ENCODE assay signal across 14 cellular contexts in genomic region chr5:56112526-56113121, GRCh38.
DNase-seq lines count a peak whose midpoint lies in the region; ATAC-seq, FAIRE-seq and TF ChIP-seq lines count a peak whose summit lies in the region.
"Had no signal": no experiment of that assay in that cellular context is flagged by ENCODE, and none has a peak within 500 bp of the region (broad histone marks: within the 10 kb centered on the region; RNA-seq: fewer than 3 reads in every experiment).

No MANE protein-coding gene starts in this region.

- no TSS peak for BruUV-seq in K562 (replicated peaks; lab: Mats Ljungman, UMichigan)

- DNase-seq in H54 (ENCODE audit: insufficient read length, low spot score) (peak; percentile 28), NCI-H2171 treated with DMSO at 0.1 percent for 48 hours (lab: John Stamatoyannopoulos, UW) (peak; percentile 66), K562 (ENCODE audit: extremely low read depth in 1 of 4, low spot score in 3 of 4) (no peak), progenitor cell of endocrine pancreas (ENCODE audit: low spot score, unreplicated experiment) (no peak), nephron progenitor cell (no peak)
- no peak for DNase-seq in activated T-cell treated with anti-CD3 and anti-CD28 coated beads, Interleukin-2, amount 50 U/mL, for 4 hours
- DNase-seq: CD4-positive, alpha-beta T cell; cortex of kidney; NCI-H1105; NCI-H526 treated with DMSO at 0.1 percent for 48 hours; nucleus accumbens; spleen had no signal

- TF ChIP-seq CTCF in K562 (IDR thresholded peaks at IDR 0.05 in 2 of 3, conservative IDR thresholded peaks at IDR 0.05 in 1 of 3; ENCODE audit: insufficient read depth in 2 of 3, low read depth in 1 of 3, low read length in 3 of 3) (no peak), progenitor cell of endocrine pancreas (IDR thresholded peaks at IDR 0.05; ENCODE audit: unreplicated experiment) (no peak), nephron progenitor cell (IDR thresholded peaks at IDR 0.05) (no peak)

- H3K4me3 Mint-ChIP-seq in progenitor cell of endocrine pancreas (ENCODE audit: low read depth) (no peak overlapping the region), nephron progenitor cell (no peak overlapping the region)
- H3K4me3 Mint-ChIP-seq in activated T-cell treated with anti-CD3 and anti-CD28 coated beads, Interleukin-2, amount 50 U/mL, for 4 hours, result no peak overlapping the region
- H3K4me3 Mint-ChIP-seq: CD4-positive, alpha-beta T cell had no signal

- H3K4me3 ChIP-seq in K562, result no peak overlapping the region
- H3K4me3 ChIP-seq: spleen had no signal

- peaks cover 3 to 9% of the 10 kb centered on the region in 2 experiments; a peak in 3 of 5 replicates for H3K4me1 ChIP-seq in K562 (replicated peaks in 1 of 2; ENCODE audit: control insufficient read depth in 2 of 2, insufficient read depth in 2 of 2, low read length in 2 of 2)

- TF ChIP-seq POLR2A in H54 (IDR thresholded peaks at IDR 0.05; ENCODE audit: low read depth, low read length) (no peak), K562 (conservative IDR thresholded peaks at IDR 0.05) (no peak)

- TF ChIP-seq RAD21 in K562 (CRISPR knock-in tag; conservative IDR thresholded peaks at IDR 0.05 in 1 of 2, IDR thresholded peaks at IDR 0.05 in 1 of 2), result no peak

- ATAC-seq in K562 (no peak), HG03159 (IDR thresholded peaks at IDR 0.05; ENCODE audit: unreplicated experiment) (no peak)
- no peak for ATAC-seq in activated T-cell treated with anti-CD3 and anti-CD28 coated beads, Interleukin-2, amount 50 U/mL, for 4 hours

- H3K9ac ChIP-seq in K562 (ENCODE audit: insufficient read depth in 1 of 2, low read depth in 2 of 2, low read length in 2 of 2), result no peak overlapping the region

- H3K4me1 Mint-ChIP-seq in progenitor cell of endocrine pancreas (ENCODE audit: low read depth), result peaks cover 3% of the 10 kb centered on the region
- peaks cover 8% of the 10 kb centered on the region for H3K4me1 Mint-ChIP-seq in activated T-cell treated with anti-CD3 and anti-CD28 coated beads, Interleukin-2, amount 50 U/mL, for 4 hours (ENCODE audit: low read depth)
- H3K4me1 Mint-ChIP-seq in nephron progenitor cell, result peaks cover 3% of the 10 kb centered on the region

- TF ChIP-seq EP300 in K562 (IDR thresholded peaks at IDR 0.05; ENCODE audit: low read length), result no peak

- POLR2A ChIA-PET in K562 (lab: Yijun Ruan, JAX), result interaction anchor here (0.6 kb wide), 1 partner anchor 12 kb away, joined by 3 read pairs; no protein-coding TSS in a partner anchor

- H3K27ac Mint-ChIP-seq in progenitor cell of endocrine pancreas (peak overlapping the region; percentile 2), nephron progenitor cell (no peak overlapping the region)
- H3K27ac Mint-ChIP-seq: CD4-positive, alpha-beta T cell had no signal

- no peaks in the 10 kb centered on the region for H4K20me1 ChIP-seq in K562 (replicated peaks; ENCODE audit: control insufficient read depth, insufficient read depth, low read length)

- no peak overlapping the region for H3K27ac ChIP-seq in K562 (ENCODE audit: extremely low read depth, low read depth, low read length)
- H3K27ac ChIP-seq: spleen had no signal

- H3K9me1 ChIP-seq in K562 (ENCODE audit: control insufficient read depth, insufficient read depth, low read length), result no peaks in the 10 kb centered on the region

- intact Hi-C loops in K562 (cut with micrococcal nuclease), result no loop called here

- H3K27me3 ChIP-seq in K562 (ENCODE audit: control insufficient read depth in 2 of 2, insufficient read depth in 2 of 2, low read length in 2 of 2), result no peaks in the 10 kb centered on the region
- H3K27me3 ChIP-seq: spleen had no signal

- H3K27me3 Mint-ChIP-seq in progenitor cell of endocrine pancreas, result no peaks in the 10 kb centered on the region
- H3K27me3 Mint-ChIP-seq in activated T-cell treated with anti-CD3 and anti-CD28 coated beads, Interleukin-2, amount 50 U/mL, for 4 hours (ENCODE audit: low read depth), result no peaks in the 10 kb centered on the region
- peaks cover 3% of the 10 kb centered on the region for H3K27me3 Mint-ChIP-seq in nephron progenitor cell (ENCODE audit: low read depth, poor library complexity)
- H3K27me3 Mint-ChIP-seq: CD4-positive, alpha-beta T cell had no signal

- no peaks in the 10 kb centered on the region for H3K9me3 ChIP-seq in K562 (replicated peaks; ENCODE audit: control insufficient read depth, insufficient read depth, low read depth, low read length)
- H3K9me3 ChIP-seq: spleen had no signal

- no peaks in the 10 kb centered on the region for H3K36me3 ChIP-seq in K562 (ENCODE audit: control insufficient read depth, insufficient read depth, low read length)
- H3K36me3 ChIP-seq: spleen had no signal

- H3K36me3 Mint-ChIP-seq in progenitor cell of endocrine pancreas (ENCODE audit: insufficient read depth) (no peaks in the 10 kb centered on the region), nephron progenitor cell (ENCODE audit: low read depth) (no peaks in the 10 kb centered on the region)
- peaks cover 4% of the 10 kb centered on the region for H3K36me3 Mint-ChIP-seq in activated T-cell treated with anti-CD3 and anti-CD28 coated beads, Interleukin-2, amount 50 U/mL, for 4 hours (ENCODE audit: insufficient read depth)

- in situ Hi-C loops in K562 (cut with MboI), result no loop called here

- H2AFZ ChIP-seq in K562 (ENCODE audit: low read depth, low read length), result no peak overlapping the region

- no peak for FAIRE-seq in H54 (lab: Jason Lieb, UNC)
- no peak for FAIRE-seq in K562 (lab: Jason Lieb, UNC)
- FAIRE-seq: H1 had no signal

- H3K79me2 ChIP-seq in K562 (ENCODE audit: control insufficient read depth, insufficient read depth, low read length), result no peaks in the 10 kb centered on the region; the same call in 2 of the 3 replicates

- 76% methylated on average over 10 of the region's 11 CpGs for WGBS in K562 (ENCODE audit: insufficient coverage, low coverage, missing lambda C conversion rate)

- H3K4me2 ChIP-seq in K562 (ENCODE audit: insufficient read depth, low read length), result no peak overlapping the region

- CTCF ChIA-PET in K562 (lab: Yijun Ruan, JAX; ENCODE audit: low intra/inter-chr PET ratio), result no interaction called here

- no peaks in the 10 kb centered on the region for H3K9me3 Mint-ChIP-seq in progenitor cell of endocrine pancreas (ENCODE audit: low read depth)
- no peaks in the 10 kb centered on the region for H3K9me3 Mint-ChIP-seq in activated T-cell treated with anti-CD3 and anti-CD28 coated beads, Interleukin-2, amount 50 U/mL, for 4 hours
- no peaks in the 10 kb centered on the region for H3K9me3 Mint-ChIP-seq in nephron progenitor cell
- H3K9me3 Mint-ChIP-seq: CD4-positive, alpha-beta T cell had no signal

TF ChIP-seq in K562, 482 proteins besides CTCF, POLR2A, EP300 and RAD21 (continues in another document):
- TF ChIP-seq NR2F6 (CRISPR knock-in tag; IDR thresholded peaks at IDR 0.05) (no peak), ZNF436 (CRISPR knock-in tag; IDR thresholded peaks at IDR 0.05) (no peak), ATF3 (IDR thresholded peaks at IDR 0.05) (no peak), ATF3 (CRISPR knock-in tag; conservative IDR thresholded peaks at IDR 0.05) (no peak), CEBPG (CRISPR knock-in tag; IDR thresholded peaks at IDR 0.05) (no peak), CEBPG (tag; conservative IDR thresholded peaks at IDR 0.05 in 1 of 2, IDR thresholded peaks at IDR 0.05 in 1 of 2) (peak in 1 of 2 experiments; percentile 49; a peak in 2 of 4 replicates), ZNF232 (CRISPR knock-in tag; IDR thresholded peaks at IDR 0.05) (no peak), CCNT2 (IDR thresholded peaks at IDR 0.05; ENCODE audit: borderline replicate concordance, extremely low read depth, insufficient read length, low read depth, low read length) (no peak), KLF6 (CRISPR knock-in tag; IDR thresholded peaks at IDR 0.05; ENCODE audit: borderline replicate concordance) (no peak), SIX5 (IDR thresholded peaks at IDR 0.05; ENCODE audit: borderline replicate concordance in 1 of 2, insufficient read depth in 1 of 2, low read depth in 1 of 2, low read length in 2 of 2) (no peak), ESRRA (IDR thresholded peaks at IDR 0.05; ENCODE audit: borderline replicate concordance, low read depth) (no peak), STAT5A (IDR thresholded peaks at IDR 0.05; ENCODE audit: borderline replicate concordance, low read length) (no peak)
- TF ChIP-seq, protein P1, sequence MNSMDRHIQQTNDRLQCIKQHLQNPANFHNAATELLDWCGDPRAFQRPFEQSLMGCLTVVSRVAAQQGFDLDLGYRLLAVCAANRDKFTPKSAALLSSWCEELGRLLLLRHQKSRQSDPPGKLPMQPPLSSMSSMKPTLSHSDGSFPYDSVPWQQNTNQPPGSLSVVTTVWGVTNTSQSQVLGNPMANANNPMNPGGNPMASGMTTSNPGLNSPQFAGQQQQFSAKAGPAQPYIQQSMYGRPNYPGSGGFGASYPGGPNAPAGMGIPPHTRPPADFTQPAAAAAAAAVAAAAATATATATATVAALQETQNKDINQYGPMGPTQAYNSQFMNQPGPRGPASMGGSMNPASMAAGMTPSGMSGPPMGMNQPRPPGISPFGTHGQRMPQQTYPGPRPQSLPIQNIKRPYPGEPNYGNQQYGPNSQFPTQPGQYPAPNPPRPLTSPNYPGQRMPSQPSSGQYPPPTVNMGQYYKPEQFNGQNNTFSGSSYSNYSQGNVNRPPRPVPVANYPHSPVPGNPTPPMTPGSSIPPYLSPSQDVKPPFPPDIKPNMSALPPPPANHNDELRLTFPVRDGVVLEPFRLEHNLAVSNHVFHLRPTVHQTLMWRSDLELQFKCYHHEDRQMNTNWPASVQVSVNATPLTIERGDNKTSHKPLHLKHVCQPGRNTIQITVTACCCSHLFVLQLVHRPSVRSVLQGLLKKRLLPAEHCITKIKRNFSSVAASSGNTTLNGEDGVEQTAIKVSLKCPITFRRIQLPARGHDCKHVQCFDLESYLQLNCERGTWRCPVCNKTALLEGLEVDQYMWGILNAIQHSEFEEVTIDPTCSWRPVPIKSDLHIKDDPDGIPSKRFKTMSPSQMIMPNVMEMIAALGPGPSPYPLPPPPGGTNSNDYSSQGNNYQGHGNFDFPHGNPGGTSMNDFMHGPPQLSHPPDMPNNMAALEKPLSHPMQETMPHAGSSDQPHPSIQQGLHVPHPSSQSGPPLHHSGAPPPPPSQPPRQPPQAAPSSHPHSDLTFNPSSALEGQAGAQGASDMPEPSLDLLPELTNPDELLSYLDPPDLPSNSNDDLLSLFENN (IDR thresholded peaks at IDR 0.05; ENCODE audit: low read depth in 2 of 2, low read length in 2 of 2), result no peak

Comparison
In these comparisons a context has a peak if more than half of its experiments do, and no peak if none do; other contexts are left out.
1. DNase-seq: peak in H54 (single experiment) and NCI-H2171 treated with DMSO at 0.1 percent for 48 hours (single experiment); none in K562 (0 of 4), progenitor cell of endocrine pancreas (single experiment), activated T-cell treated with anti-CD3 and anti-CD28 coated beads, Interleukin-2, amount 50 U/mL, for 4 hours (single experiment) and nephron progenitor cell (single experiment).